Comparison of ENCODE assay signal across 1 cellular context in genomic region chr1:96730574-96731298, GRCh38.
TF ChIP-seq lines count a peak whose summit lies in the region.

No MANE protein-coding gene starts in this region.

TF ChIP-seq in K562, 482 proteins besides CTCF, POLR2A, EP300 and RAD21 (continued from another document):
- TF ChIP-seq E2F8 (IDR thresholded peaks at IDR 0.05; ENCODE audit: low read depth, partially characterized antibody): no peak
